ENCODE assay signal across 8 cellular contexts in the genomic region with DNA sequence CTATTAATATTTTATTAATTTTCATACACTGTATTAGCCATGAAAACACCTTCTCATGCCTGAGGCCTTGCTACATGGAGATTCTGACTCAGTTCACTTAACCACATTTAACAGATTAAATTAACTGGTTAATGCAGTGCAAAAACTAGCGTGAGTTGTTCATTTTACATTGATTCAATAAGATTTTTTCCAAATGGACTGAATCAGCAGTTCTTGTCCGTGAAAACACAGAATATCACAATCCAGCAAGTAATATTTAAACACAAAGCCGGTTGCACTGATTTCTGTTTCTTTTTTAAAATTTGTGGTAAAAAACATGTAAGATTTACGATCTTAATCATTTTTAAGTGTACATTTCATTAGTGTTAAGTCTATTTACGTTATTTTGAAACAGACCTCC.
"Had no signal": no experiment of that assay in that cellular context is flagged by ENCODE, and none has a peak within 500 bp of the region (broad histone marks: within the 10 kb centered on the region; RNA-seq: fewer than 3 reads in every experiment).

No MANE protein-coding gene starts in this region.

- H3K36me3 Mint-ChIP-seq: IgD-negative memory B cell had no signal

- H3K27ac ChIP-seq: HL-60 had no signal

- H3K4me3 ChIP-seq: GM23338 had no signal

- FAIRE-seq: H1, H54 had no signal

- H3K4me2 ChIP-seq: GM23338 had no signal

- H3K4me1 Mint-ChIP-seq: GM23338, H9, IgD-negative memory B cell had no signal

- ATAC-seq: GM23338 had no signal

- H2AFZ ChIP-seq: GM23338 had no signal

- H3K27ac Mint-ChIP-seq: GM23338, H9, IgD-negative memory B cell had no signal

- H3K4me3 Mint-ChIP-seq: GM23338, H9, IgD-negative memory B cell had no signal

- DNase-seq: H9, HCEC 1CT, KG1 had no signal
